ENCODE assay signal across 8 cellular contexts in genomic region chr11:13205446-13205845, GRCh38.
DNase-seq lines count a peak whose midpoint lies in the region; ATAC-seq and TF ChIP-seq lines count a peak whose summit lies in the region.
"Had no signal": no experiment of that assay in that cellular context is flagged by ENCODE, and none has a peak within 500 bp of the region (broad histone marks: within the 10 kb centered on the region; RNA-seq: fewer than 3 reads in every experiment).

No MANE protein-coding gene starts in this region.

- TF ChIP-seq CTCF in osteocyte (IDR thresholded peaks at IDR 0.05) = no peak

- H3K4me1 Mint-ChIP-seq in osteocyte (ENCODE audit: unreplicated experiment) = peaks cover 20% of the 10 kb centered on the region

- H3K9me3 Mint-ChIP-seq in osteocyte (ENCODE audit: unreplicated experiment) = peaks cover 11% of the 10 kb centered on the region

- peak overlapping the region; percentile 27 for H3K27ac Mint-ChIP-seq in osteocyte (ENCODE audit: unreplicated experiment)
- H3K27ac Mint-ChIP-seq: activated CD4-positive, alpha-beta memory T cell treated with anti-CD3 and anti-CD28 coated beads, Interleukin-2, amount 10 ng/mL, durations not matched to agents 7 days and 5 days had no signal

- H3K36me3 Mint-ChIP-seq in osteocyte (ENCODE audit: unreplicated experiment) = no peaks in the 10 kb centered on the region

- no peak overlapping the region for H3K4me3 Mint-ChIP-seq in osteocyte (ENCODE audit: unreplicated experiment)
- H3K4me3 Mint-ChIP-seq: activated CD4-positive, alpha-beta memory T cell treated with anti-CD3 and anti-CD28 coated beads, Interleukin-2, amount 10 ng/mL, durations not matched to agents 7 days and 5 days had no signal

- ATAC-seq in GM19351 (IDR thresholded peaks at IDR 0.05; ENCODE audit: unreplicated experiment) (peak; percentile 73), HG02840 (IDR thresholded peaks at IDR 0.05; ENCODE audit: low FRiP score, unreplicated experiment) (peak; percentile 59)

- peak; percentile 95 to 97 for DNase-seq in NCI-H526 (lab: John Stamatoyannopoulos, UW)
- no peak for DNase-seq in osteocyte (ENCODE audit: extremely low spot score, unreplicated experiment)
- no peak for DNase-seq in inferior parietal cortex (ENCODE audit: extremely low spot score)
- no peak for DNase-seq in activated naive CD4-positive, alpha-beta T cell (lab: John Stamatoyannopoulos, UW)
- no peak for DNase-seq in cortex of kidney (lab: John Stamatoyannopoulos, UW)
- DNase-seq: activated CD4-positive, alpha-beta memory T cell treated with anti-CD3 and anti-CD28 coated beads, Interleukin-2, amount 10 ng/mL, durations not matched to agents 7 days and 5 days had no signal

- no peaks in the 10 kb centered on the region for H3K27me3 Mint-ChIP-seq in osteocyte (ENCODE audit: unreplicated experiment)
- H3K27me3 Mint-ChIP-seq: activated CD4-positive, alpha-beta memory T cell treated with anti-CD3 and anti-CD28 coated beads, Interleukin-2, amount 10 ng/mL, durations not matched to agents 7 days and 5 days had no signal

Comparison
In these comparisons a context has a peak if more than half of its experiments do, and no peak if none do; other contexts are left out.
1. DNase-seq: peak in NCI-H526 (2 of 2); none in osteocyte (single experiment), inferior parietal cortex (single experiment), activated naive CD4-positive, alpha-beta T cell (0 of 4) and cortex of kidney (single experiment).